8 cellular contexts compared by ENCODE assay signal in the genomic region with DNA sequence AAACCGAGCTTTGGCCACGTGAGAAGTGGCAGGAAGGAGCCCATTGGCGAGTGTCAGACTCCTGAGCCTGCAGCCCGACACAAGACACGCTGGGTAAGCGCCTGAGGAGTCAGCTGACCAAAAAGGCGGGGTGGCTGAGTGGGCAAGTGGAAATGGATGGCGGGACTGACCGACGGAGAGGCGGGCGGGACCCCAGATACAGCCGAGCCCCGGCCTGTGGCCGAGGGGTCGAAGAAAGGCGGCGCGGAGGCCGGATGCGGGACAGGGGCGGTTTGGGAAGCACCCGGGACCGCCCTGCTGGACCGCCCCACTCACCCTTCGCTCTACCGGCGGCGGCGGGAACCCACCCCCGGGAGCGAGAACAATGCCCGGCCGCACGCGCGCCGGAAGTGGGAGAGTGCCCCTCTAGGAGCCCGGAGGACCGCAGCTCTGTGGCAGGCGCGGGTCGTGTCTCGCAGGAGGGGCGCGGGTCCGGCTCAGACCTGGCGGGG. TPM values are rescaled to one million over a fixed set of nuclear protein-coding genes. Genes with fewer than 3 reads are reported as not detected.
DNase-seq lines count a peak whose midpoint lies in the region; ATAC-seq and FAIRE-seq lines count a peak whose summit lies in the region.

No MANE protein-coding gene starts in this region.

- POLR2A ChIA-PET in activated CD8-positive, alpha-beta T cell treated with anti-CD3 and anti-CD28 coated beads, Interleukin-2, amount 10 ng/mL, durations not matched to agents 7 days and 5 days (lab: Charles Lee): interaction anchor here (1.7 kb wide), 1 partner anchor 22 kb away, joined by 11 read pairs; a partner anchor contains a TSS

- CTCF ChIA-PET in activated CD8-positive, alpha-beta T cell treated with anti-CD3 and anti-CD28 coated beads, Interleukin-2, amount 10 ng/mL, durations not matched to agents 7 days and 5 days (lab: Charles Lee): interaction anchor here (1.3 to 1.7 kb wide), 2 partner anchors 22 to 42 kb away, joined by 4 to 5 read pairs; no protein-coding TSS in a partner anchor

- H3K4me1 Mint-ChIP-seq in activated CD8-positive, alpha-beta T cell treated with anti-CD3 and anti-CD28 coated beads, Interleukin-2, amount 10 ng/mL, durations not matched to agents 7 days and 5 days (ENCODE audit: low read depth): peaks cover 21% of the 10 kb centered on the region

- no peak for FAIRE-seq in GM19239 (lab: Jason Lieb, UNC)

- ATAC-seq in activated CD8-positive, alpha-beta T cell treated with anti-CD3 and anti-CD28 coated beads, Interleukin-2, amount 10 ng/mL, durations not matched to agents 7 days and 5 days: peak; percentile 68

- in situ Hi-C loops in KBM-7 (cut with MboI; ENCODE audit: low pct_unique_long_range_greater_than_20kb, low sequenced_read_pairs): no loop called here

- peaks cover 56% of the 10 kb centered on the region for H3K36me3 Mint-ChIP-seq in activated CD8-positive, alpha-beta T cell treated with anti-CD3 and anti-CD28 coated beads, Interleukin-2, amount 10 ng/mL, durations not matched to agents 7 days and 5 days (ENCODE audit: low read depth)

- peaks cover 18% of the 10 kb centered on the region for H3K9me3 Mint-ChIP-seq in activated CD8-positive, alpha-beta T cell treated with anti-CD3 and anti-CD28 coated beads, Interleukin-2, amount 10 ng/mL, durations not matched to agents 7 days and 5 days (ENCODE audit: insufficient read depth)

- peak overlapping the region; percentile 91 for H3K27ac Mint-ChIP-seq in activated CD8-positive, alpha-beta T cell treated with anti-CD3 and anti-CD28 coated beads, Interleukin-2, amount 10 ng/mL, durations not matched to agents 7 days and 5 days

- H3K4me3 Mint-ChIP-seq in activated CD8-positive, alpha-beta T cell treated with anti-CD3 and anti-CD28 coated beads, Interleukin-2, amount 10 ng/mL, durations not matched to agents 7 days and 5 days: peak overlapping the region; percentile 80

- DNase-seq in GM19239 (ENCODE audit: insufficient read length, low spot score) (peak; percentile 27), NCI-H1105 treated with DMSO at 0.1 percent for 48 hours (lab: John Stamatoyannopoulos, UW) (peak; percentile 40), midbrain (lab: John Stamatoyannopoulos, UW) (peak; percentile 78), KBM-7 (no peak), NAMALWA (ENCODE audit: low spot score) (no peak)
- DNase-seq in activated CD8-positive, alpha-beta T cell treated with anti-CD3 and anti-CD28 coated beads, Interleukin-2, amount 10 ng/mL, durations not matched to agents 7 days and 5 days: peak; percentile 53
- peak; percentile 53 for DNase-seq in effector CD4-positive, alpha-beta T cell
- peak; percentile 39 to 57 for DNase-seq in stimulated activated CD8-positive, alpha-beta memory T cell treated with anti-CD3 and anti-CD28 coated beads, Interleukin-4, amount 100 ng/mL, for 4 hours (ENCODE audit: low read depth in 2 of 2, low spot score in 1 of 2)

- no peaks in the 10 kb centered on the region for H3K27me3 Mint-ChIP-seq in activated CD8-positive, alpha-beta T cell treated with anti-CD3 and anti-CD28 coated beads, Interleukin-2, amount 10 ng/mL, durations not matched to agents 7 days and 5 days (ENCODE audit: low read depth)

RNA-seq across cellular contexts. Expression of a gene that starts 22.8 kb away (rescaled TPM):
- total RNA-seq in activated CD8-positive, alpha-beta T cell treated with anti-CD3 and anti-CD28 coated beads, Interleukin-2, amount 10 ng/mL, durations not matched to agents 7 days and 5 days: 10 to 100 TPM; 16.0 to 18.3 TPM

RNA-seq across cellular contexts. Expression of a gene that starts 26.4 kb away (rescaled TPM):
- 10 to 100 TPM; 11.3 to 12.7 TPM for total RNA-seq in activated CD8-positive, alpha-beta T cell treated with anti-CD3 and anti-CD28 coated beads, Interleukin-2, amount 10 ng/mL, durations not matched to agents 7 days and 5 days

Comparison
In these comparisons a context has a peak if more than half of its experiments do, and no peak if none do; other contexts are left out.
1. DNase-seq: peak in GM19239 (single experiment), NCI-H1105 treated with DMSO at 0.1 percent for 48 hours (single experiment), activated CD8-positive, alpha-beta T cell treated with anti-CD3 and anti-CD28 coated beads, Interleukin-2, amount 10 ng/mL, durations not matched to agents 7 days and 5 days (single experiment), effector CD4-positive, alpha-beta T cell (single experiment), midbrain (single experiment) and stimulated activated CD8-positive, alpha-beta memory T cell treated with anti-CD3 and anti-CD28 coated beads, Interleukin-4, amount 100 ng/mL, for 4 hours (2 of 2); none in KBM-7 (single experiment) and NAMALWA (single experiment).